Comparison of ENCODE assay signal across 1 cellular context in genomic region chr9:122444366-122444765, GRCh38.
A peak's percentile ranks its signal among the peaks of the same experiment; 100 is the strongest.
TF ChIP-seq lines count a peak whose summit lies in the region.

No MANE protein-coding gene starts in this region.

TF ChIP-seq in IMR-90, 13 proteins besides CTCF, POLR2A, EP300 and RAD21:
- TF ChIP-seq CHD1 (IDR thresholded peaks at IDR 0.05; ENCODE audit: low read depth, low read length) (no peak), RCOR1 (IDR thresholded peaks at IDR 0.05; ENCODE audit: insufficient replicate concordance, low read length) (no peak), FOS (IDR thresholded peaks at IDR 0.05; ENCODE audit: low read depth, low read length) (no peak), RFX5 (IDR thresholded peaks at IDR 0.05; ENCODE audit: low read depth, low read length) (no peak), CEBPB (IDR thresholded peaks at IDR 0.05; ENCODE audit: low read depth, low read length) (0 out of 2 replicates have a peak, but pooled peaks have one; percentile 22), MXI1 (IDR thresholded peaks at IDR 0.05; ENCODE audit: borderline replicate concordance, low read depth, low read length) (no peak), ELK1 (IDR thresholded peaks at IDR 0.05; ENCODE audit: borderline replicate concordance, low read depth, low read length) (no peak), BHLHE40 (IDR thresholded peaks at IDR 0.05; ENCODE audit: low read depth, low read length) (no peak), SMC3 (IDR thresholded peaks at IDR 0.05; ENCODE audit: low read depth, low read length) (no peak), MAFK (IDR thresholded peaks at IDR 0.05; ENCODE audit: low read depth, low read length) (peak; percentile 25; the same call in 1 of the 2 replicates), MAZ (IDR thresholded peaks at IDR 0.05; ENCODE audit: borderline replicate concordance, low read depth, low read length) (no peak), NFE2L2 (IDR thresholded peaks at IDR 0.05; ENCODE audit: low read depth, low read length) (no peak)
- TF ChIP-seq, protein P1, sequence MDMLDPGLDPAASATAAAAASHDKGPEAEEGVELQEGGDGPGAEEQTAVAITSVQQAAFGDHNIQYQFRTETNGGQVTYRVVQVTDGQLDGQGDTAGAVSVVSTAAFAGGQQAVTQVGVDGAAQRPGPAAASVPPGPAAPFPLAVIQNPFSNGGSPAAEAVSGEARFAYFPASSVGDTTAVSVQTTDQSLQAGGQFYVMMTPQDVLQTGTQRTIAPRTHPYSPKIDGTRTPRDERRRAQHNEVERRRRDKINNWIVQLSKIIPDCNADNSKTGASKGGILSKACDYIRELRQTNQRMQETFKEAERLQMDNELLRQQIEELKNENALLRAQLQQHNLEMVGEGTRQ (IDR thresholded peaks at IDR 0.05; ENCODE audit: low read depth, low read length), result no peak
